Comparison of ENCODE assay signal across 34 cellular contexts in the genomic region with DNA sequence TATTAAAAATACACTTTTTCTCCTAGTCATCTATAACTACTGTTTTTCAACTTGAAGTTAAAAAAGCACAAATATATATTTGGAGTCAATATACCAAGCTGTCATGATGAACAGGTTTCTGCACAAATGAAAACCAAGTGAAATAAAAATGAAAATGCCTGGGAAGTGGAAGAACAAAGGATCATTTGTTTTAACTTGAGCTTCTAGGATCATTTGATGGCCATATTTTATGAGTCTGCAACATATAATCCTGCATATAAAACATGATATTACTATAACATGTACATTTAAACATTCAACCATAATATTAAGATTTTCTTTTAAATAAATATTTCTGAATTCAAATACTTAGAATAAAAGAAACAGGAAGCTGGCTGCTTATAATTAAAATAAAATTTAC. TPM values are rescaled to one million over a fixed set of nuclear protein-coding genes. Genes with fewer than 3 reads are reported as not detected.
"Had no signal": no experiment of that assay in that cellular context is flagged by ENCODE, and none has a peak within 500 bp of the region (broad histone marks: within the 10 kb centered on the region; RNA-seq: fewer than 3 reads in every experiment).

No MANE protein-coding gene starts in this region.

- DNase-seq: activated CD4-positive, alpha-beta memory T cell treated with anti-CD3 and anti-CD28 coated beads for 36 hours; activated CD4-positive, alpha-beta T cell treated with anti-CD3 and anti-CD28 coated beads for 48 hours; activated gamma-delta T cell treated with Interleukin-2 at 50 U/mL for 16 hours; activated naive CD4-positive, alpha-beta T cell treated with anti-CD3 and anti-CD28 coated beads, Interleukin-2, amount 50 U/mL, for 16 hours; activated T-cell treated with anti-CD3 and anti-CD28 coated beads, Interleukin-2, amount 50 U/mL, for 4 hours; amniotic stem cell; brain microvascular endothelial cell; cortex of kidney; effector memory CD8-positive, alpha-beta T cell; erythroblast; left ventricle myocardium superior; ovary; retina; stimulated activated CD4-positive, alpha-beta T cell treated with anti-CD3 and anti-CD28 coated beads, Interleukin-4, amount 100 ng/mL, for 24 hours; T-helper 1 cell had no signal

- H3K27me3 Mint-ChIP-seq: type B pancreatic cell had no signal

- FAIRE-seq: astrocyte, islet of Langerhans had no signal

- H3K9me3 ChIP-seq: neutrophil, ovary, prostate gland, thoracic aorta, vagina had no signal

- H3K36me3 Mint-ChIP-seq: activated CD4-positive, alpha-beta memory T cell treated with anti-CD3 and anti-CD28 coated beads for 36 hours; stimulated activated effector memory CD8-positive, alpha-beta T cell treated with anti-CD3 and anti-CD28 coated beads, Interleukin-12 subunit alpha, Interleukin-12 subunit beta, amount 100 ng/mL, for 72 hours; type B pancreatic cell had no signal

- H3K4me3 Mint-ChIP-seq: activated CD4-positive, alpha-beta memory T cell treated with anti-CD3 and anti-CD28 coated beads for 36 hours; activated T-cell treated with anti-CD3 and anti-CD28 coated beads, Interleukin-2, amount 50 U/mL, for 4 hours; activated T-helper 17 cell treated with anti-CD3 and anti-CD28 coated beads, Interleukin-2, amount 50 U/mL, for 72 hours; effector memory CD8-positive, alpha-beta T cell; nephron; stimulated activated effector memory CD8-positive, alpha-beta T cell treated with anti-CD3 and anti-CD28 coated beads, Interleukin-12 subunit alpha, Interleukin-12 subunit beta, amount 100 ng/mL, for 72 hours; stimulated activated naive CD8-positive, alpha-beta T cell treated with anti-CD3 and anti-CD28 coated beads, Interleukin-15, Interleukin-2, amounts not matched to agents 100 ng/mL and 50 ng/mL, for 24 hours; T-helper 2 cell treated with Interferon-gamma antibody and Interleukin-4, amounts not matched to agents 5 μg/mL and 100 μg/mL, for 36 hours; type B pancreatic cell had no signal

- H3K4me3 ChIP-seq: ovary, prostate gland, skin epidermis, thoracic aorta, vagina had no signal

- H3K27me3 ChIP-seq: brain microvascular endothelial cell, neutrophil, ovary, vagina had no signal

- H3K27ac Mint-ChIP-seq: activated CD4-positive, alpha-beta memory T cell treated with anti-CD3 and anti-CD28 coated beads for 36 hours; activated T-helper 17 cell treated with anti-CD3 and anti-CD28 coated beads, Interleukin-2, amount 50 U/mL, for 72 hours; effector memory CD8-positive, alpha-beta T cell; stimulated activated effector memory CD8-positive, alpha-beta T cell treated with anti-CD3 and anti-CD28 coated beads, Interleukin-12 subunit alpha, Interleukin-12 subunit beta, amount 100 ng/mL, for 72 hours; stimulated activated naive CD8-positive, alpha-beta T cell treated with anti-CD3 and anti-CD28 coated beads, Interleukin-15, Interleukin-2, amounts not matched to agents 100 ng/mL and 50 ng/mL, for 24 hours; T-helper 2 cell treated with Interferon-gamma antibody and Interleukin-4, amounts not matched to agents 5 μg/mL and 100 μg/mL, for 36 hours had no signal

- H3K36me3 ChIP-seq: brain microvascular endothelial cell, neutrophil, ovary, prostate gland, thoracic aorta, vagina had no signal

- H3K9me3 Mint-ChIP-seq: activated CD4-positive, alpha-beta memory T cell treated with anti-CD3 and anti-CD28 coated beads for 36 hours; activated T-cell treated with anti-CD3 and anti-CD28 coated beads, Interleukin-2, amount 50 U/mL, for 4 hours; activated T-helper 17 cell treated with anti-CD3 and anti-CD28 coated beads, Interleukin-2, amount 50 U/mL, for 72 hours; effector memory CD8-positive, alpha-beta T cell; nephron; stimulated activated effector memory CD8-positive, alpha-beta T cell treated with anti-CD3 and anti-CD28 coated beads, Interleukin-12 subunit alpha, Interleukin-12 subunit beta, amount 100 ng/mL, for 72 hours; stimulated activated naive CD8-positive, alpha-beta T cell treated with anti-CD3 and anti-CD28 coated beads, Interleukin-15, Interleukin-2, amounts not matched to agents 100 ng/mL and 50 ng/mL, for 24 hours; T-helper 2 cell treated with Interferon-gamma antibody and Interleukin-4, amounts not matched to agents 5 μg/mL and 100 μg/mL, for 36 hours; type B pancreatic cell had no signal

- H3K4me1 Mint-ChIP-seq: activated T-helper 17 cell treated with anti-CD3 and anti-CD28 coated beads, Interleukin-2, amount 50 U/mL, for 72 hours; stimulated activated effector memory CD8-positive, alpha-beta T cell treated with anti-CD3 and anti-CD28 coated beads, Interleukin-12 subunit alpha, Interleukin-12 subunit beta, amount 100 ng/mL, for 72 hours had no signal

- H3K27ac ChIP-seq: brain microvascular endothelial cell, neutrophil, ovary, prostate gland, skin epidermis, thoracic aorta, vagina had no signal

- H3K4me1 ChIP-seq: prostate gland, vagina had no signal

RNA-seq across cellular contexts. Expression of a gene that starts 8.5 kb away (rescaled TPM):
- total RNA-seq: activated CD4-positive, alpha-beta memory T cell treated with anti-CD3 and anti-CD28 coated beads for 36 hours; activated T-cell treated with anti-CD3 and anti-CD28 coated beads, Interleukin-2, amount 50 U/mL, for 4 hours; activated T-helper 17 cell treated with anti-CD3 and anti-CD28 coated beads, Interleukin-2, amount 50 U/mL, for 72 hours; astrocyte; cardiac septum; fibroblast of lung; fibroblast of villous mesenchyme; left ventricle myocardium superior; lung microvascular endothelial cell; mesenteric fat pad; subcutaneous adipose tissue; thoracic aorta; vagina had no signal
- polyA plus RNA-seq: fibroblast of lung, ovary had no signal
